In genomic region chr5:116554764-116555163, GRCh38 we compare ENCODE assay signal across 1 cellular context.
TF ChIP-seq lines count a peak whose summit lies in the region.

No MANE protein-coding gene starts in this region.

TF ChIP-seq in HepG2, 621 proteins besides CTCF, POLR2A, EP300 and RAD21 (continued from another document):
- peak; percentile 36; the same call in 1 of the 2 replicates for TF ChIP-seq ARID5B (CRISPR knock-in tag; IDR thresholded peaks at IDR 0.05)
- TF ChIP-seq SALL1 (CRISPR knock-in tag; IDR thresholded peaks at IDR 0.05), result peak; percentile 9; the same call in 1 of the 2 replicates
- peak; percentile 59 for TF ChIP-seq POGZ (CRISPR knock-in tag; IDR thresholded peaks at IDR 0.05)
- TF ChIP-seq SOX6 (IDR thresholded peaks at IDR 0.05), result no peak
- peak; percentile 53 for TF ChIP-seq SOX6 (CRISPR knock-in tag; IDR thresholded peaks at IDR 0.05)
- TF ChIP-seq SIN3B (IDR thresholded peaks at IDR 0.05; ENCODE audit: low read length), result no peak
- 0 out of 2 replicates have a peak, but pooled peaks have one; percentile 30 for TF ChIP-seq FOXK1 (CRISPR knock-in tag; IDR thresholded peaks at IDR 0.05; ENCODE audit: borderline replicate concordance, low read depth)
- TF ChIP-seq JARID2 (CRISPR knock-in tag; IDR thresholded peaks at IDR 0.05; ENCODE audit: insufficient replicate concordance), result no peak
- TF ChIP-seq SOX13 (IDR thresholded peaks at IDR 0.05), result no peak
- peak in 1 of 2 experiments; percentile 55; a peak in 2 of 4 replicates for TF ChIP-seq SOX13 (CRISPR knock-in tag; conservative IDR thresholded peaks at IDR 0.05 in 1 of 2, IDR thresholded peaks at IDR 0.05 in 1 of 2)
- no peak for TF ChIP-seq ARID2 (CRISPR knock-in tag; IDR thresholded peaks at IDR 0.05; ENCODE audit: borderline replicate concordance)
- 0 out of 2 replicates have a peak, but pooled peaks have one; percentile 18 for TF ChIP-seq ZGPAT (CRISPR knock-in tag; IDR thresholded peaks at IDR 0.05)
- TF ChIP-seq ZFX (CRISPR knock-in tag; IDR thresholded peaks at IDR 0.05; ENCODE audit: low read depth), result no peak
- peak; percentile 46; the same call in 1 of the 2 replicates for TF ChIP-seq TBX2 (CRISPR knock-in tag; IDR thresholded peaks at IDR 0.05; ENCODE audit: borderline replicate concordance)
- no peak for TF ChIP-seq GABPA (IDR thresholded peaks at IDR 0.05; ENCODE audit: low read depth, low read length)
- no peak for TF ChIP-seq GABPA (CRISPR knock-in tag; IDR thresholded peaks at IDR 0.05; ENCODE audit: low read depth)
